8 cellular contexts compared by ENCODE assay signal in genomic region chr10:73997479-73997805, GRCh38. TPM values are rescaled to one million over a fixed set of nuclear protein-coding genes. Genes with fewer than 3 reads are reported as not detected.
DNase-seq lines count a peak whose midpoint lies in the region; ATAC-seq and TF ChIP-seq lines count a peak whose summit lies in the region.

No MANE protein-coding gene starts in this region.

- H4K20me1 ChIP-seq in OCI-LY3 (ENCODE audit: insufficient read depth, low read length) = no peaks in the 10 kb centered on the region

- peaks cover 11% of the 10 kb centered on the region; the same call in 1 of the 2 replicates for H3K4me1 ChIP-seq in OCI-LY3 (ENCODE audit: low read length)
- H3K4me1 ChIP-seq in lung (ENCODE audit: control insufficient read depth in 2 of 2, insufficient read depth in 2 of 2, low read length in 2 of 2) = peaks cover 0 to 6% of the 10 kb centered on the region in 2 donors
- H3K4me1 ChIP-seq in urinary bladder (ENCODE audit: insufficient read depth) = peaks cover 2% of the 10 kb centered on the region

- CTCF ChIA-PET in AG04450 (lab: Charles Lee) = interaction anchor here (1.1 to 5.1 kb wide), 2 partner anchors 30 to 110 kb away, joined by 5 to 32 read pairs; no protein-coding TSS in a partner anchor

- no peaks in the 10 kb centered on the region; the same call in 1 of the 2 replicates for H3K9me3 ChIP-seq in AG04450 (ENCODE audit: control insufficient read depth, insufficient read depth, low read length)
- H3K9me3 ChIP-seq in OCI-LY3 (ENCODE audit: insufficient read depth, low read length) = no peaks in the 10 kb centered on the region
- H3K9me3 ChIP-seq in lung (ENCODE audit: control insufficient read depth in 2 of 2, insufficient read depth in 1 of 2, low read length in 1 of 2) = no peaks in the 10 kb centered on the region

- POLR2A ChIA-PET in AG04450 (lab: Yijun Ruan, JAX) = interaction anchor here (0.6 to 4.0 kb wide), 11 partner anchors 11 to 110 kb away, joined by 3 to 31 read pairs (median 9); no protein-coding TSS in a partner anchor

- ATAC-seq in GM18868 (IDR thresholded peaks at IDR 0.05; ENCODE audit: unreplicated experiment) (peak; percentile 65), HG03064 (IDR thresholded peaks at IDR 0.05; ENCODE audit: low read depth, unreplicated experiment) (peak; percentile 62), lung (ENCODE audit: insufficient read depth, low FRiP score) (peak; percentile 5)

- H3K27ac ChIP-seq in AG04450 (ENCODE audit: low read depth, low read length) = peak overlapping the region; percentile 22
- H3K27ac ChIP-seq in OCI-LY3 (ENCODE audit: low read length) = peak overlapping the region; percentile 50
- H3K27ac ChIP-seq in lung (ENCODE audit: low read depth in 1 of 2, low read length in 1 of 2) = peak overlapping the region; percentile 46 to 80
- H3K27ac ChIP-seq in urinary bladder (ENCODE audit: low read depth) = no peak overlapping the region

- DNase-seq in AG04450 (ENCODE audit: low read depth, low spot score) (no peak), cardiac fibroblast (ENCODE audit: low read depth in 2 of 2) (no peak), lung (ENCODE audit: low spot score) (no peak), iPS-NIHi11 (ENCODE audit: low spot score) (no peak)

- H2AFZ ChIP-seq in OCI-LY3 (ENCODE audit: low read depth, low read length) = peak overlapping the region; percentile 87

- H3K79me2 ChIP-seq in OCI-LY3 (ENCODE audit: low read length) = no peaks in the 10 kb centered on the region

- peak overlapping the region; percentile 49 for H3K4me2 ChIP-seq in OCI-LY3 (ENCODE audit: low read length)

- H3K36me3 ChIP-seq in OCI-LY3 (replicated peaks; ENCODE audit: low read depth, low read length) (no peaks in the 10 kb centered on the region), lung (ENCODE audit: control insufficient read depth in 2 of 2, insufficient read depth in 2 of 2, low read length in 2 of 2) (no peaks in the 10 kb centered on the region), urinary bladder (ENCODE audit: insufficient read depth) (no peaks in the 10 kb centered on the region)

- H3K27me3 ChIP-seq in AG04450 (ENCODE audit: control insufficient read depth, insufficient read depth, low read length) (no peaks in the 10 kb centered on the region), OCI-LY3 (ENCODE audit: low read depth, low read length) (no peaks in the 10 kb centered on the region), lung (ENCODE audit: control insufficient read depth, insufficient read depth) (no peaks in the 10 kb centered on the region)

- TF ChIP-seq CTCF in AG04450 (IDR thresholded peaks at IDR 0.05; ENCODE audit: low read depth, low read length) (no peak), OCI-LY3 (IDR thresholded peaks at IDR 0.05; ENCODE audit: low read depth, low read length) (no peak), cardiac fibroblast (IDR thresholded peaks at IDR 0.05; ENCODE audit: low read depth, low read length) (no peak), lung (IDR thresholded peaks at IDR 0.05; ENCODE audit: control extremely low read depth, extremely low read depth) (no peak)

- peak overlapping the region; percentile 75 for H3K9ac ChIP-seq in OCI-LY3 (ENCODE audit: low read length)

- H3K4me3 ChIP-seq in AG04450 (ENCODE audit: low read depth, low read length) (peak overlapping the region; percentile 64), OCI-LY3 (ENCODE audit: low read length) (peak overlapping the region; percentile 92), cardiac fibroblast (replicated peaks in 1 of 2; ENCODE audit: low read depth in 2 of 2, low read length in 2 of 2) (peak overlapping the region; percentile 44 to 66), lung (peak overlapping the region; percentile 42), urinary bladder (ENCODE audit: low read depth, low read length) (peak overlapping the region; percentile 45)

- WGBS in lung, 2 donors = 0% methylated on average over 13 of the region's 13 CpGs
- under 1% methylated on average over 13 of the region's 13 CpGs for WGBS in urinary bladder

RNA-seq across cellular contexts. Expression of gene VCL, which starts 0.5 kb away (rescaled TPM):
- polyA plus RNA-seq in AG04450 (2011; rRNA removed) (313 and 327 TPM in 2 replicates), lung (10 to 100 TPM; 24.5 to 48.8 TPM), urinary bladder (277 TPM)
- polyA minus RNA-seq in AG04450 (2011; rRNA and poly(A)+ RNA removed) = 306 and 321 TPM in 2 replicates
- total RNA-seq in lung (100 to 1,000 TPM; 124 to 181 TPM), urinary bladder (226 TPM)

Comparison
In these comparisons a context has a peak if more than half of its experiments do, and no peak if none do; other contexts are left out.
1. H3K4me3 ChIP-seq: peak in every context shown above with its lines; median percentile 92 in OCI-LY3; 64 in AG04450; 55 in cardiac fibroblast; 45 in urinary bladder; 42 in lung.
2. ATAC-seq: peak in every context shown above with its lines; median percentile 65 in GM18868; 62 in HG03064; 5 in lung.